1 cellular context compared by ENCODE assay signal in the genomic region with DNA sequence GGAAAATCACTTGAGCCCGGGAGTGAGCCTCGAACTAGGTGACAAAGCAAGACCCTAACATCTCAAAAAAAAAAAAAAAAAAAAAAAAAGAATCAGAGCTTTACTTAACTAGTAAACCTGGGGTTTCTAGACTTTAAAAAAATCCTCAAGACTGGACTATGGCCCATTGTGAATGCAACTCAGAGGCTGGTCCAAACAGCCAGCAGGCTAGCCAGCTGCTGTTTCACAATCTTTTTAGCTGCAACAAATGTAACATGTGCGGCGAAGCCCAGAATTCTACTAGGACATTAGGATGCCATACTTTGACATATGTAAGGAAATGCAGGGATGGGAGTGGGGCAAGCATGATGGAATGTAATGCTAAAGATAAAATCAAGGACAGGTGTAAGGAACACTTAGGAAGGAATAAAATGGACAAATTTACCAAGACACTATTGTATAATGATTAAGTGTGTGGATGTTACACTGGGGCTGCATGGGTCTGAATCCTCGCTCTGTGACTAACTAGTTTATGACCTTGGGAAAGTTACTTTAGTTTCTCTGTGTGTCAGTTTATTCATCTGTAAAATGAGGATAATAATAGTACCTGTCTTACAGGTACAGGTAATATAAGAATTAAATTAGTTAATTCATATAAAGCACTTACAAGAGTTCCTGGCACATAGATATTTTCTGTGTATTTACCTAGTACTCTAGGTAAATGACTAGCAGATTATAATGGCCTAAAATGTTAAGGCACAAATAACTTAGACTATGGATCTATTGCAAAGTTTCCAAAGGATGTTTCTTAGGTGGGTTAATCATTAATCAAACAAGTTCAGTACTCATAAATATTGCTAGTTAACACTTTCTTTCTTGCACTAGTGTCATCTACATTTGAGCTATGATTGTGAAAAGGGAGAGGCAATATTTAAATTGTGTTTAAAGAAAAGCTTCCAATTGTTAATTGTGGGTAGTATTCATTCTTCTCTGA.
TF ChIP-seq lines count a peak whose summit lies in the region.

No MANE protein-coding gene starts in this region.

TF ChIP-seq in liver, 16 proteins besides CTCF, POLR2A, EP300 and RAD21 (continued from another document):
- TF ChIP-seq, protein P1, sequence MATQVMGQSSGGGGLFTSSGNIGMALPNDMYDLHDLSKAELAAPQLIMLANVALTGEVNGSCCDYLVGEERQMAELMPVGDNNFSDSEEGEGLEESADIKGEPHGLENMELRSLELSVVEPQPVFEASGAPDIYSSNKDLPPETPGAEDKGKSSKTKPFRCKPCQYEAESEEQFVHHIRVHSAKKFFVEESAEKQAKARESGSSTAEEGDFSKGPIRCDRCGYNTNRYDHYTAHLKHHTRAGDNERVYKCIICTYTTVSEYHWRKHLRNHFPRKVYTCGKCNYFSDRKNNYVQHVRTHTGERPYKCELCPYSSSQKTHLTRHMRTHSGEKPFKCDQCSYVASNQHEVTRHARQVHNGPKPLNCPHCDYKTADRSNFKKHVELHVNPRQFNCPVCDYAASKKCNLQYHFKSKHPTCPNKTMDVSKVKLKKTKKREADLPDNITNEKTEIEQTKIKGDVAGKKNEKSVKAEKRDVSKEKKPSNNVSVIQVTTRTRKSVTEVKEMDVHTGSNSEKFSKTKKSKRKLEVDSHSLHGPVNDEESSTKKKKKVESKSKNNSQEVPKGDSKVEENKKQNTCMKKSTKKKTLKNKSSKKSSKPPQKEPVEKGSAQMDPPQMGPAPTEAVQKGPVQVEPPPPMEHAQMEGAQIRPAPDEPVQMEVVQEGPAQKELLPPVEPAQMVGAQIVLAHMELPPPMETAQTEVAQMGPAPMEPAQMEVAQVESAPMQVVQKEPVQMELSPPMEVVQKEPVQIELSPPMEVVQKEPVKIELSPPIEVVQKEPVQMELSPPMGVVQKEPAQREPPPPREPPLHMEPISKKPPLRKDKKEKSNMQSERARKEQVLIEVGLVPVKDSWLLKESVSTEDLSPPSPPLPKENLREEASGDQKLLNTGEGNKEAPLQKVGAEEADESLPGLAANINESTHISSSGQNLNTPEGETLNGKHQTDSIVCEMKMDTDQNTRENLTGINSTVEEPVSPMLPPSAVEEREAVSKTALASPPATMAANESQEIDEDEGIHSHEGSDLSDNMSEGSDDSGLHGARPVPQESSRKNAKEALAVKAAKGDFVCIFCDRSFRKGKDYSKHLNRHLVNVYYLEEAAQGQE (IDR thresholded peaks at IDR 0.05) = no peak
- TF ChIP-seq GABPA (IDR thresholded peaks at IDR 0.05 in 1 of 2, conservative IDR thresholded peaks at IDR 0.05 in 1 of 2) = no peak
- no peak for TF ChIP-seq TAF1 (conservative IDR thresholded peaks at IDR 0.05)
- peak; percentile 55 for TF ChIP-seq SP1 (IDR thresholded peaks at IDR 0.05)
- TF ChIP-seq EGR1 (IDR thresholded peaks at IDR 0.05; ENCODE audit: low read depth in 2 of 2) = no peak
- TF ChIP-seq FOXA2 (IDR thresholded peaks at IDR 0.05) = no peak
- peak in 1 of 2 donors; percentile 17 for TF ChIP-seq RXRA (IDR thresholded peaks at IDR 0.05)
- TF ChIP-seq HNF4A (conservative IDR thresholded peaks at IDR 0.05) = peak; percentile 84 to 92
- TF ChIP-seq, protein P2, sequence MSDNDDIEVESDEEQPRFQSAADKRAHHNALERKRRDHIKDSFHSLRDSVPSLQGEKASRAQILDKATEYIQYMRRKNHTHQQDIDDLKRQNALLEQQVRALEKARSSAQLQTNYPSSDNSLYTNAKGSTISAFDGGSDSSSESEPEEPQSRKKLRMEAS (IDR thresholded peaks at IDR 0.05) = peak; percentile 29
- TF ChIP-seq HNF4G (IDR thresholded peaks at IDR 0.05) = peak; percentile 49
